Comparison of ENCODE assay signal across 1 cellular context in the genomic region with DNA sequence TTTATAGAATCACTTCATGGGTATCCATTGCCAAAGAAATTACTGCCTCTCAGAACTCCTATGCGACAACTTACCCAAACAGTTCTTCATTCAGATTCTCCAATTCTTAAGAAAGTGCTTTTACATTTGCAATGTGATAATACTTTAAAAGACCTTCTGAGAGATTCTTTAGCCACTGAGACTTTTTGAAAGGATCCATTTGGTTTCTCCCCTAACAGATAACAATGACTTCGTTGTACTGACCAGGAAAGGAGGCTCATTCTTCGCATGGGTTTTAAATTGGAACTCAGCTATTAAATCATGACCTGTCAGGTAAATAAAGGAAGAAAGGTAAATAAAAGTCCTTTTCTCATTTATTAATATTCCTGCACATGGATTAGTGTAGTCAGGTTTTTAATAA.
TF ChIP-seq lines count a peak whose summit lies in the region.

No MANE protein-coding gene starts in this region.

TF ChIP-seq in GM12878, 131 proteins besides CTCF, POLR2A, EP300 and RAD21 (continued from another document):
- TF ChIP-seq, protein P1, sequence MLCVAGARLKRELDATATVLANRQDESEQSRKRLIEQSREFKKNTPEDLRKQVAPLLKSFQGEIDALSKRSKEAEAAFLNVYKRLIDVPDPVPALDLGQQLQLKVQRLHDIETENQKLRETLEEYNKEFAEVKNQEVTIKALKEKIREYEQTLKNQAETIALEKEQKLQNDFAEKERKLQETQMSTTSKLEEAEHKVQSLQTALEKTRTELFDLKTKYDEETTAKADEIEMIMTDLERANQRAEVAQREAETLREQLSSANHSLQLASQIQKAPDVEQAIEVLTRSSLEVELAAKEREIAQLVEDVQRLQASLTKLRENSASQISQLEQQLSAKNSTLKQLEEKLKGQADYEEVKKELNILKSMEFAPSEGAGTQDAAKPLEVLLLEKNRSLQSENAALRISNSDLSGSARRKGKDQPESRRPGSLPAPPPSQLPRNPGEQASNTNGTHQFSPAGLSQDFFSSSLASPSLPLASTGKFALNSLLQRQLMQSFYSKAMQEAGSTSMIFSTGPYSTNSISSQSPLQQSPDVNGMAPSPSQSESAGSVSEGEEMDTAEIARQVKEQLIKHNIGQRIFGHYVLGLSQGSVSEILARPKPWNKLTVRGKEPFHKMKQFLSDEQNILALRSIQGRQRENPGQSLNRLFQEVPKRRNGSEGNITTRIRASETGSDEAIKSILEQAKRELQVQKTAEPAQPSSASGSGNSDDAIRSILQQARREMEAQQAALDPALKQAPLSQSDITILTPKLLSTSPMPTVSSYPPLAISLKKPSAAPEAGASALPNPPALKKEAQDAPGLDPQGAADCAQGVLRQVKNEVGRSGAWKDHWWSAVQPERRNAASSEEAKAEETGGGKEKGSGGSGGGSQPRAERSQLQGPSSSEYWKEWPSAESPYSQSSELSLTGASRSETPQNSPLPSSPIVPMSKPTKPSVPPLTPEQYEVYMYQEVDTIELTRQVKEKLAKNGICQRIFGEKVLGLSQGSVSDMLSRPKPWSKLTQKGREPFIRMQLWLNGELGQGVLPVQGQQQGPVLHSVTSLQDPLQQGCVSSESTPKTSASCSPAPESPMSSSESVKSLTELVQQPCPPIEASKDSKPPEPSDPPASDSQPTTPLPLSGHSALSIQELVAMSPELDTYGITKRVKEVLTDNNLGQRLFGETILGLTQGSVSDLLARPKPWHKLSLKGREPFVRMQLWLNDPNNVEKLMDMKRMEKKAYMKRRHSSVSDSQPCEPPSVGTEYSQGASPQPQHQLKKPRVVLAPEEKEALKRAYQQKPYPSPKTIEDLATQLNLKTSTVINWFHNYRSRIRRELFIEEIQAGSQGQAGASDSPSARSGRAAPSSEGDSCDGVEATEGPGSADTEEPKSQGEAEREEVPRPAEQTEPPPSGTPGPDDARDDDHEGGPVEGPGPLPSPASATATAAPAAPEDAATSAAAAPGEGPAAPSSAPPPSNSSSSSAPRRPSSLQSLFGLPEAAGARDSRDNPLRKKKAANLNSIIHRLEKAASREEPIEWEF (IDR thresholded peaks at IDR 0.05; ENCODE audit: insufficient replicate concordance, low read depth, low read length): no peak
- no peak for TF ChIP-seq ASH2L (IDR thresholded peaks at IDR 0.05; ENCODE audit: borderline replicate concordance, low read depth)
- TF ChIP-seq, protein P2, sequence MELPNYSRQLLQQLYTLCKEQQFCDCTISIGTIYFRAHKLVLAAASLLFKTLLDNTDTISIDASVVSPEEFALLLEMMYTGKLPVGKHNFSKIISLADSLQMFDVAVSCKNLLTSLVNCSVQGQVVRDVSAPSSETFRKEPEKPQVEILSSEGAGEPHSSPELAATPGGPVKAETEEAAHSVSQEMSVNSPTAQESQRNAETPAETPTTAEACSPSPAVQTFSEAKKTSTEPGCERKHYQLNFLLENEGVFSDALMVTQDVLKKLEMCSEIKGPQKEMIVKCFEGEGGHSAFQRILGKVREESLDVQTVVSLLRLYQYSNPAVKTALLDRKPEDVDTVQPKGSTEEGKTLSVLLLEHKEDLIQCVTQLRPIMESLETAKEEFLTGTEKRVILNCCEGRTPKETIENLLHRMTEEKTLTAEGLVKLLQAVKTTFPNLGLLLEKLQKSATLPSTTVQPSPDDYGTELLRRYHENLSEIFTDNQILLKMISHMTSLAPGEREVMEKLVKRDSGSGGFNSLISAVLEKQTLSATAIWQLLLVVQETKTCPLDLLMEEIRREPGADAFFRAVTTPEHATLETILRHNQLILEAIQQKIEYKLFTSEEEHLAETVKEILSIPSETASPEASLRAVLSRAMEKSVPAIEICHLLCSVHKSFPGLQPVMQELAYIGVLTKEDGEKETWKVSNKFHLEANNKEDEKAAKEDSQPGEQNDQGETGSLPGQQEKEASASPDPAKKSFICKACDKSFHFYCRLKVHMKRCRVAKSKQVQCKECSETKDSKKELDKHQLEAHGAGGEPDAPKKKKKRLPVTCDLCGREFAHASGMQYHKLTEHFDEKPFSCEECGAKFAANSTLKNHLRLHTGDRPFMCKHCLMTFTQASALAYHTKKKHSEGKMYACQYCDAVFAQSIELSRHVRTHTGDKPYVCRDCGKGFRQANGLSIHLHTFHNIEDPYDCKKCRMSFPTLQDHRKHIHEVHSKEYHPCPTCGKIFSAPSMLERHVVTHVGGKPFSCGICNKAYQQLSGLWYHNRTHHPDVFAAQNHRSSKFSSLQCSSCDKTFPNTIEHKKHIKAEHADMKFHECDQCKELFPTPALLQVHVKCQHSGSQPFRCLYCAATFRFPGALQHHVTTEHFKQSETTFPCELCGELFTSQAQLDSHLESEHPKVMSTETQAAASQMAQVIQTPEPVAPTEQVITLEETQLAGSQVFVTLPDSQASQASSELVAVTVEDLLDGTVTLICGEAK (IDR thresholded peaks at IDR 0.05; ENCODE audit: borderline replicate concordance): no peak
- TF ChIP-seq YY1 (IDR thresholded peaks at IDR 0.05; ENCODE audit: low read depth, low read length): no peak
- no peak for TF ChIP-seq IKZF2 (IDR thresholded peaks at IDR 0.05)
- TF ChIP-seq NFIC (IDR thresholded peaks at IDR 0.05; ENCODE audit: low read depth, low read length): no peak
- TF ChIP-seq, protein P3, sequence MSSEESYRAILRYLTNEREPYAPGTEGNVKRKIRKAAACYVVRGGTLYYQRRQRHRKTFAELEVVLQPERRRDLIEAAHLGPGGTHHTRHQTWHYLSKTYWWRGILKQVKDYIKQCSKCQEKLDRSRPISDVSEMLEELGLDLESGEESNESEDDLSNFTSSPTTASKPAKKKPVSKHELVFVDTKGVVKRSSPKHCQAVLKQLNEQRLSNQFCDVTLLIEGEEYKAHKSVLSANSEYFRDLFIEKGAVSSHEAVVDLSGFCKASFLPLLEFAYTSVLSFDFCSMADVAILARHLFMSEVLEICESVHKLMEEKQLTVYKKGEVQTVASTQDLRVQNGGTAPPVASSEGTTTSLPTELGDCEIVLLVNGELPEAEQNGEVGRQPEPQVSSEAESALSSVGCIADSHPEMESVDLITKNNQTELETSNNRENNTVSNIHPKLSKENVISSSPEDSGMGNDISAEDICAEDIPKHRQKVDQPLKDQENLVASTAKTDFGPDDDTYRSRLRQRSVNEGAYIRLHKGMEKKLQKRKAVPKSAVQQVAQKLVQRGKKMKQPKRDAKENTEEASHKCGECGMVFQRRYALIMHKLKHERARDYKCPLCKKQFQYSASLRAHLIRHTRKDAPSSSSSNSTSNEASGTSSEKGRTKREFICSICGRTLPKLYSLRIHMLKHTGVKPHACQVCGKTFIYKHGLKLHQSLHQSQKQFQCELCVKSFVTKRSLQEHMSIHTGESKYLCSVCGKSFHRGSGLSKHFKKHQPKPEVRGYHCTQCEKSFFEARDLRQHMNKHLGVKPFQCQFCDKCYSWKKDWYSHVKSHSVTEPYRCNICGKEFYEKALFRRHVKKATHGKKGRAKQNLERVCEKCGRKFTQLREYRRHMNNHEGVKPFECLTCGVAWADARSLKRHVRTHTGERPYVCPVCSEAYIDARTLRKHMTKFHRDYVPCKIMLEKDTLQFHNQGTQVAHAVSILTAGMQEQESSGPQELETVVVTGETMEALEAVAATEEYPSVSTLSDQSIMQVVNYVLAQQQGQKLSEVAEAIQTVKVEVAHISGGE (CRISPR knock-in tag; IDR thresholded peaks at IDR 0.05): no peak
- TF ChIP-seq CREM (IDR thresholded peaks at IDR 0.05; ENCODE audit: low read depth): no peak
- TF ChIP-seq MTA3 (IDR thresholded peaks at IDR 0.05; ENCODE audit: borderline replicate concordance, low read length): no peak
- no peak for TF ChIP-seq MYB (IDR thresholded peaks at IDR 0.05; ENCODE audit: borderline replicate concordance, low read depth, low read length)
- no peak for TF ChIP-seq BACH1 (IDR thresholded peaks at IDR 0.05; ENCODE audit: borderline replicate concordance)
- no peak for TF ChIP-seq HDAC2 (IDR thresholded peaks at IDR 0.05)
- TF ChIP-seq, protein P4, sequence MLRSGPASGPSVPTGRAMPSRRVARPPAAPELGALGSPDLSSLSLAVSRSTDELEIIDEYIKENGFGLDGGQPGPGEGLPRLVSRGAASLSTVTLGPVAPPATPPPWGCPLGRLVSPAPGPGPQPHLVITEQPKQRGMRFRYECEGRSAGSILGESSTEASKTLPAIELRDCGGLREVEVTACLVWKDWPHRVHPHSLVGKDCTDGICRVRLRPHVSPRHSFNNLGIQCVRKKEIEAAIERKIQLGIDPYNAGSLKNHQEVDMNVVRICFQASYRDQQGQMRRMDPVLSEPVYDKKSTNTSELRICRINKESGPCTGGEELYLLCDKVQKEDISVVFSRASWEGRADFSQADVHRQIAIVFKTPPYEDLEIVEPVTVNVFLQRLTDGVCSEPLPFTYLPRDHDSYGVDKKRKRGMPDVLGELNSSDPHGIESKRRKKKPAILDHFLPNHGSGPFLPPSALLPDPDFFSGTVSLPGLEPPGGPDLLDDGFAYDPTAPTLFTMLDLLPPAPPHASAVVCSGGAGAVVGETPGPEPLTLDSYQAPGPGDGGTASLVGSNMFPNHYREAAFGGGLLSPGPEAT (IDR thresholded peaks at IDR 0.05; ENCODE audit: low read depth): no peak
- no peak for TF ChIP-seq FOXK2 (IDR thresholded peaks at IDR 0.05)
- TF ChIP-seq, protein P5, sequence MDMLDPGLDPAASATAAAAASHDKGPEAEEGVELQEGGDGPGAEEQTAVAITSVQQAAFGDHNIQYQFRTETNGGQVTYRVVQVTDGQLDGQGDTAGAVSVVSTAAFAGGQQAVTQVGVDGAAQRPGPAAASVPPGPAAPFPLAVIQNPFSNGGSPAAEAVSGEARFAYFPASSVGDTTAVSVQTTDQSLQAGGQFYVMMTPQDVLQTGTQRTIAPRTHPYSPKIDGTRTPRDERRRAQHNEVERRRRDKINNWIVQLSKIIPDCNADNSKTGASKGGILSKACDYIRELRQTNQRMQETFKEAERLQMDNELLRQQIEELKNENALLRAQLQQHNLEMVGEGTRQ (IDR thresholded peaks at IDR 0.05; ENCODE audit: borderline replicate concordance, low read depth, low read length): no peak
